11 cellular contexts compared by ENCODE assay signal in the genomic region with DNA sequence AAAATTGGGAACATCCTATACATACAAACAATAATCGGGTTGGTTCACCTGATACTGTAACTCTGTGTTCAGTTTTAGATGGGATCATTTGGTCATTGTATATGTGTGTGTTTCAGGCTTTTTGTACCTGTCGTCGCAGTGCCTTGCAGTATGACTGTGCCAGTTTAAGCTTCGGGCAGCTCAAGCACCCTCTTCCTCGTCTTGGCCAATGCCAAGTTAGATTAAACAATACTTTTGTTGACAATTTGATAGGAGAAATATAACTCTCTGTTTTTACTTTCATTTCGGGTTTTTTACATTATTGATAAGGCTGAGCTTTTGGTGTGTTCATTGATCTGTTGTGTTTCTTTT. TPM values are rescaled to one million over a fixed set of nuclear protein-coding genes. Genes with fewer than 3 reads are reported as not detected.
A peak's percentile ranks its signal among the peaks of the same experiment; 100 is the strongest.
DNase-seq lines count a peak whose midpoint lies in the region; ATAC-seq and TF ChIP-seq lines count a peak whose summit lies in the region.
"Had no signal": no experiment of that assay in that cellular context is flagged by ENCODE, and none has a peak within 500 bp of the region (broad histone marks: within the 10 kb centered on the region; RNA-seq: fewer than 3 reads in every experiment).

No MANE protein-coding gene starts in this region.

- intact Hi-C loops in IMR-90 (cut with micrococcal nuclease) (no loop called here), activated B cell treated with CpG ODN at 0.5 μM for 24 hours (cut with micrococcal nuclease) (no loop called here), heart right ventricle (cut with DNase I) (loop anchor here in 6 of 10 donors (5.0 to 10.0 kb wide), 5 partner anchors 40 to 175 kb away; no protein-coding TSS in a partner anchor)

- peak overlapping the region; percentile 35; the same call in 1 of the 2 replicates for H2BK120ac ChIP-seq in IMR-90 (ENCODE audit: low read depth, low read length)

- H3K9me3 ChIP-seq in IMR-90 (ENCODE audit: control insufficient read depth, insufficient read depth, low read length) = no peaks in the 10 kb centered on the region
- H3K9me3 ChIP-seq in heart right ventricle = no peaks in the 10 kb centered on the region

- H2BK15ac ChIP-seq in IMR-90 (ENCODE audit: low read depth, low read length) = peak overlapping the region; percentile 38; the same call in 1 of the 3 replicates

- H3K27ac Mint-ChIP-seq in activated B cell treated with CpG ODN at 0.5 μM for 24 hours = peak overlapping the region; percentile 8
- peak overlapping the region; percentile 97 for H3K27ac Mint-ChIP-seq in stimulated activated effector memory CD8-positive, alpha-beta T cell treated with anti-CD3 and anti-CD28 coated beads, Interleukin-12 subunit alpha, Interleukin-12 subunit beta, amount 100 ng/mL, for 72 hours

- H3K56ac ChIP-seq in IMR-90 (ENCODE audit: extremely low read depth, insufficient read depth, low read length) = no peak overlapping the region

- DNase-seq in IMR-90 (no peak), activated B cell treated with CpG ODN at 0.5 μM for 24 hours (no peak), heart right ventricle (no peak), NCI-H2107 treated with DMSO at 0.1 percent for 48 hours (lab: John Stamatoyannopoulos, UW; ENCODE audit: unreplicated experiment) (no peak), NCI-H526 treated with DMSO at 0.1 percent for 48 hours (lab: John Stamatoyannopoulos, UW) (no peak), NCI-H2081 (lab: John Stamatoyannopoulos, UW) (no peak)
- no peak for DNase-seq in stimulated activated effector memory CD8-positive, alpha-beta T cell treated with anti-CD3 and anti-CD28 coated beads, Interleukin-12 subunit alpha, Interleukin-12 subunit beta, amount 100 ng/mL, for 72 hours (ENCODE audit: low spot score in 2 of 2)
- DNase-seq: amniotic stem cell, hippocampal formation, NCI-H1417 treated with DMSO at 0.1 percent for 48 hours, posterior cingulate gyrus had no signal

- no peak for ATAC-seq in IMR-90 (ENCODE audit: low read depth)
- ATAC-seq in activated B cell treated with CpG ODN at 0.5 μM for 24 hours (ENCODE audit: low read depth) = no peak
- ATAC-seq in heart right ventricle = peak in 6 of 8 donors; percentile 20 to 60 (median 38)
- ATAC-seq in stimulated activated effector memory CD8-positive, alpha-beta T cell treated with anti-CD3 and anti-CD28 coated beads, Interleukin-12 subunit alpha, Interleukin-12 subunit beta, amount 100 ng/mL, for 72 hours = peak; percentile 32

- TF ChIP-seq RAD21 in IMR-90 (IDR thresholded peaks at IDR 0.05; ENCODE audit: low read length) = no peak

- no peak overlapping the region; a peak in 1 of 4 replicates for H4K8ac ChIP-seq in IMR-90 (ENCODE audit: low read depth in 2 of 2, low read length in 2 of 2)

- POLR2A ChIA-PET in IMR-90 (lab: Charles Lee; ENCODE audit: unreplicated experiment) = no interaction called here
- POLR2A ChIA-PET in activated B cell treated with CpG ODN at 0.5 μM for 24 hours (lab: Charles Lee) = interaction anchor here (1.0 to 1.6 kb wide), 2 partner anchors 21 to 55 kb away, joined by 3 to 7 read pairs; no protein-coding TSS in a partner anchor

- H3K4me2 ChIP-seq in IMR-90 (ENCODE audit: low read depth, low read length) = no peak overlapping the region

- peaks cover 49% of the 10 kb centered on the region for H3K4me1 Mint-ChIP-seq in activated B cell treated with CpG ODN at 0.5 μM for 24 hours
- peaks cover 44% of the 10 kb centered on the region for H3K4me1 Mint-ChIP-seq in stimulated activated effector memory CD8-positive, alpha-beta T cell treated with anti-CD3 and anti-CD28 coated beads, Interleukin-12 subunit alpha, Interleukin-12 subunit beta, amount 100 ng/mL, for 72 hours

- no peak overlapping the region for H4K91ac ChIP-seq in IMR-90 (ENCODE audit: insufficient read depth, low read depth, low read length)

- TF ChIP-seq CTCF in IMR-90 (conservative IDR thresholded peaks at IDR 0.05; ENCODE audit: low read depth, low read length) (no peak), activated B cell treated with CpG ODN at 0.5 μM for 24 hours (IDR thresholded peaks at IDR 0.05) (no peak), heart right ventricle (IDR thresholded peaks at IDR 0.05) (no peak)

- H3K4me3 ChIP-seq in IMR-90 (ENCODE audit: insufficient read depth, low read depth, low read length) (no peak overlapping the region), heart right ventricle (peak overlapping the region in 5 of 10 donors; percentile 5 to 24 (median 20))

- H3K4ac ChIP-seq in IMR-90 (ENCODE audit: low read depth, low read length) = 0 out of 2 replicates have a peak overlapping the region, but pooled peaks have one; percentile 33

- no peak overlapping the region for H2BK5ac ChIP-seq in IMR-90 (ENCODE audit: low read depth, low read length, poor library complexity, severe bottlenecking)

- H3K27me3 ChIP-seq in IMR-90 (ENCODE audit: control insufficient read depth, insufficient read depth, low read length) (no peaks in the 10 kb centered on the region), heart right ventricle (no peaks in the 10 kb centered on the region)

- no peak overlapping the region for H2AFZ ChIP-seq in IMR-90 (replicated peaks; ENCODE audit: low read length, poor library complexity)

- in situ Hi-C loops in IMR-90 (cut with MboI; ENCODE audit: low sequenced_read_pairs) = loop anchor here (5.0 kb wide), 2 partner anchors 75 to 175 kb away; no protein-coding TSS in a partner anchor

- no TSS peak for BruUV-seq in IMR-90 (replicated peaks; lab: Mats Ljungman, UMichigan)

- H3K14ac ChIP-seq in IMR-90 (replicated peaks; ENCODE audit: low read depth, low read length) = no peak overlapping the region

- H3K9me3 Mint-ChIP-seq in activated B cell treated with CpG ODN at 0.5 μM for 24 hours = no peaks in the 10 kb centered on the region
- no peaks in the 10 kb centered on the region for H3K9me3 Mint-ChIP-seq in stimulated activated effector memory CD8-positive, alpha-beta T cell treated with anti-CD3 and anti-CD28 coated beads, Interleukin-12 subunit alpha, Interleukin-12 subunit beta, amount 100 ng/mL, for 72 hours

- peaks cover 0 to 4% of the 10 kb centered on the region in 2 experiments; a peak in 1 of 4 replicates for H3K79me1 ChIP-seq in IMR-90 (ENCODE audit: low read depth in 1 of 2, low read length in 2 of 2)

- no peak overlapping the region for H3K18ac ChIP-seq in IMR-90 (ENCODE audit: low read depth, low read length)

- no peaks in the 10 kb centered on the region for H4K20me1 ChIP-seq in IMR-90 (ENCODE audit: insufficient read depth, low read length)

- no peak overlapping the region for H2AK9ac ChIP-seq in IMR-90 (replicated peaks; ENCODE audit: low read depth, low read length, poor library complexity)

- CTCF ChIA-PET in IMR-90 (lab: Yijun Ruan, JAX) (interaction anchor here (0.6 kb wide), 1 partner anchor 142 kb away, joined by 4 read pairs; no protein-coding TSS in a partner anchor), activated B cell treated with CpG ODN at 0.5 μM for 24 hours (lab: Charles Lee) (interaction anchor here (0.8 to 1.1 kb wide), 2 partner anchors 9 to 55 kb away, joined by 3 to 4 read pairs; no protein-coding TSS in a partner anchor)

- H3K23ac ChIP-seq in IMR-90 (ENCODE audit: low read depth, low read length) = 0 out of 2 replicates have a peak overlapping the region, but pooled peaks have one; percentile 2

- dilution Hi-C loops in IMR-90 (cut with HindIII; ENCODE audit: low sequenced_read_pairs, unreplicated experiment) = no loop called here

- H3K36me3 Mint-ChIP-seq in activated B cell treated with CpG ODN at 0.5 μM for 24 hours (ENCODE audit: low read depth) = no peaks in the 10 kb centered on the region
- H3K36me3 Mint-ChIP-seq in stimulated activated effector memory CD8-positive, alpha-beta T cell treated with anti-CD3 and anti-CD28 coated beads, Interleukin-12 subunit alpha, Interleukin-12 subunit beta, amount 100 ng/mL, for 72 hours = peaks cover 7% of the 10 kb centered on the region

- no peaks in the 10 kb centered on the region for H3K27me3 Mint-ChIP-seq in activated B cell treated with CpG ODN at 0.5 μM for 24 hours

- H4K5ac ChIP-seq in IMR-90 (ENCODE audit: low read depth, low read length) = no peak overlapping the region

- H3K9me1 ChIP-seq in IMR-90 (ENCODE audit: insufficient read depth, low read length) = peaks cover 7% of the 10 kb centered on the region

- H3K4me3 Mint-ChIP-seq in activated B cell treated with CpG ODN at 0.5 μM for 24 hours = peak overlapping the region; percentile 9
- peak overlapping the region; percentile 54 for H3K4me3 Mint-ChIP-seq in stimulated activated effector memory CD8-positive, alpha-beta T cell treated with anti-CD3 and anti-CD28 coated beads, Interleukin-12 subunit alpha, Interleukin-12 subunit beta, amount 100 ng/mL, for 72 hours

- H3K4me1 ChIP-seq in IMR-90 (ENCODE audit: control insufficient read depth, insufficient read depth, low read length) = peaks cover 11% of the 10 kb centered on the region
- H3K4me1 ChIP-seq in heart right ventricle = peaks cover 0 to 54% (median 29%) of the 10 kb centered on the region in 9 donors

- H3K36me3 ChIP-seq in IMR-90 (ENCODE audit: control insufficient read depth, insufficient read depth, low read length) = no peaks in the 10 kb centered on the region
- H3K36me3 ChIP-seq in heart right ventricle = no peaks in the 10 kb centered on the region

- H2AK5ac ChIP-seq in IMR-90 (ENCODE audit: low read depth, low read length) = 0 out of 2 replicates have a peak overlapping the region, but pooled peaks have one; percentile 5

- H3K27ac ChIP-seq in IMR-90 (ENCODE audit: insufficient read depth, low read length) = no peak overlapping the region
- peak overlapping the region; percentile 36 to 97 (median 78) for H3K27ac ChIP-seq in heart right ventricle

- no CpG with 5 or more reads among the region's 6 CpGs for WGBS in IMR-90 (ENCODE audit: extremely low coverage in 2 of 2, insufficient read length in 1 of 2), 2 experiments
- WGBS in heart right ventricle, 2 donors = 45 to 55% methylated on average over 6 of the region's 6 CpGs

- TF ChIP-seq POLR2A in IMR-90 (IDR thresholded peaks at IDR 0.05; ENCODE audit: low read depth, low read length) = no peak

- no peak overlapping the region for H3K9ac ChIP-seq in IMR-90 (ENCODE audit: low read depth, low read length)

- peak overlapping the region; percentile 36; the same call in 1 of the 2 replicates for H2BK20ac ChIP-seq in IMR-90 (ENCODE audit: low read depth, low read length)

RNA-seq across cellular contexts. Expression of gene ARHGAP17, which starts 37.0 kb away (rescaled TPM):
- total RNA-seq in IMR-90 (2012; rRNA removed) (27.6 and 29.4 TPM in 2 replicates), activated B cell treated with CpG ODN at 0.5 μM for 24 hours (287 and 310 TPM in 2 replicates), heart right ventricle (10 to 100 TPM; 45.7 to 95.9 (median 76.2) TPM)
- polyA plus RNA-seq in IMR-90 (2012; rRNA removed) (60.1 and 65.0 TPM in 2 replicates), heart right ventricle (10 to 100 TPM; 30.4 to 54.7 TPM)
- 40.0 and 40.7 TPM in 2 replicates for polyA plus RNA-seq in IMR-90 (2012; cell fraction: cytosol; rRNA removed)
- polyA plus RNA-seq in IMR-90 (2012; cell fraction: nucleus; rRNA removed; ENCODE audit: low replicate concordance) = 81.6 and 132 TPM in 2 replicates

RNA-seq across cellular contexts. Expression of gene LCMT1, which starts 59.4 kb away (rescaled TPM):
- 60.0 and 60.4 TPM in 2 replicates for total RNA-seq in IMR-90 (2012; rRNA removed)
- 30.5 and 33.1 TPM in 2 replicates for polyA plus RNA-seq in IMR-90 (2012; rRNA removed)
- 19.3 and 26.9 TPM in 2 replicates for polyA plus RNA-seq in IMR-90 (2012; cell fraction: cytosol; rRNA removed)
- 12.0 and 37.3 TPM in 2 replicates for polyA plus RNA-seq in IMR-90 (2012; cell fraction: nucleus; rRNA removed; ENCODE audit: low replicate concordance)
- 32.2 and 33.6 TPM in 2 replicates for total RNA-seq in activated B cell treated with CpG ODN at 0.5 μM for 24 hours
- 10 to 100 TPM; 38.4 to 49.1 (median 44.2) TPM for total RNA-seq in heart right ventricle
- 10 to 100 TPM; 36.2 to 46.6 TPM for polyA plus RNA-seq in heart right ventricle

Comparison
In these comparisons a context has a peak if more than half of its experiments do, and no peak if none do; other contexts are left out.
1. ATAC-seq: peak in heart right ventricle (6 of 8) and stimulated activated effector memory CD8-positive, alpha-beta T cell treated with anti-CD3 and anti-CD28 coated beads, Interleukin-12 subunit alpha, Interleukin-12 subunit beta, amount 100 ng/mL, for 72 hours (single experiment); none in IMR-90 (single experiment) and activated B cell treated with CpG ODN at 0.5 μM for 24 hours (single experiment).
2. intact Hi-C loops: an anchor here in heart right ventricle (5.0 to 10.0 kb wide); none called in IMR-90 and activated B cell treated with CpG ODN at 0.5 μM for 24 hours.